In genomic region chr7:73436031-73436929, GRCh38 we compare ENCODE assay signal across 9 cellular contexts. TPM values are rescaled to one million over a fixed set of nuclear protein-coding genes. Genes with fewer than 3 reads are reported as not detected.
A peak's percentile ranks its signal among the peaks of the same experiment; 100 is the strongest.
DNase-seq lines count a peak whose midpoint lies in the region; TF ChIP-seq lines count a peak whose summit lies in the region.
"Had no signal": no experiment of that assay in that cellular context is flagged by ENCODE, and none has a peak within 500 bp of the region (broad histone marks: within the 10 kb centered on the region; RNA-seq: fewer than 3 reads in every experiment).

No MANE protein-coding gene starts in this region.

- peaks cover 21% of the 10 kb centered on the region for H3K36me3 Mint-ChIP-seq in brain

- H3K4me1 Mint-ChIP-seq in brain: peaks cover 33% of the 10 kb centered on the region

- DNase-seq in Daoy (ENCODE audit: low read depth) (peak; percentile 64), retina (peak; percentile 42), UCSD-AML1 (lab: John Stamatoyannopoulos, UW; ENCODE audit: unreplicated experiment) (no peak), H4 (ENCODE audit: low spot score) (no peak)
- DNase-seq in stimulated activated CD8-positive, alpha-beta memory T cell treated with anti-CD3 and anti-CD28 coated beads, Interleukin-4, amount 100 ng/mL, for 48 hours: no peak
- DNase-seq: NCI-H187; stimulated activated naive B cell treated with anti-CD40 and anti-IgM and Interleukin-4, amounts not matched to agents 10 μg/mL and 1 μg/mL and 100 μg/mL, for 72 hours had no signal

- peak overlapping the region in 3 of 5 experiments; percentile 8 to 64 (median 55) for H3K4me3 Mint-ChIP-seq in brain

- peak overlapping the region in 2 of 5 experiments; percentile 75 to 85 for H3K27ac Mint-ChIP-seq in brain
- H3K27ac Mint-ChIP-seq: stimulated activated naive B cell treated with anti-CD40 and anti-IgM and Interleukin-4, amounts not matched to agents 10 μg/mL and 1 μg/mL and 100 μg/mL, for 72 hours had no signal

- peaks cover 0 to 8% (median 6%) of the 10 kb centered on the region in 5 experiments for H3K9me3 Mint-ChIP-seq in brain

- no peaks in the 10 kb centered on the region for H3K27me3 Mint-ChIP-seq in brain

- TF ChIP-seq CTCF in LNCAP (IDR thresholded peaks at IDR 0.05): peak; percentile 34; the same call in 1 of the 2 replicates
- TF ChIP-seq CTCF in brain (conservative IDR thresholded peaks at IDR 0.05): no peak

RNA-seq across cellular contexts. Expression of gene FZD9, which starts 2.7 kb away (rescaled TPM):
- 1.7 and 3.5 TPM in 2 replicates for total RNA-seq in Daoy (2014; rRNA removed; shearing (Covaris generic))
- 45.1 TPM for polyA plus RNA-seq in brain (ENCODE audit: insufficient read depth, low read depth, low replicate concordance)
- 0.06 and 0.08 TPM in 2 replicates for total RNA-seq in H4 (2014; rRNA removed; shearing (Covaris generic))

Comparison
In these comparisons a context has a peak if more than half of its experiments do, and no peak if none do; other contexts are left out.
1. DNase-seq: peak in Daoy (single experiment) and retina (single experiment); none in stimulated activated CD8-positive, alpha-beta memory T cell treated with anti-CD3 and anti-CD28 coated beads, Interleukin-4, amount 100 ng/mL, for 48 hours (single experiment), UCSD-AML1 (single experiment) and H4 (single experiment).